In the genomic region with DNA sequence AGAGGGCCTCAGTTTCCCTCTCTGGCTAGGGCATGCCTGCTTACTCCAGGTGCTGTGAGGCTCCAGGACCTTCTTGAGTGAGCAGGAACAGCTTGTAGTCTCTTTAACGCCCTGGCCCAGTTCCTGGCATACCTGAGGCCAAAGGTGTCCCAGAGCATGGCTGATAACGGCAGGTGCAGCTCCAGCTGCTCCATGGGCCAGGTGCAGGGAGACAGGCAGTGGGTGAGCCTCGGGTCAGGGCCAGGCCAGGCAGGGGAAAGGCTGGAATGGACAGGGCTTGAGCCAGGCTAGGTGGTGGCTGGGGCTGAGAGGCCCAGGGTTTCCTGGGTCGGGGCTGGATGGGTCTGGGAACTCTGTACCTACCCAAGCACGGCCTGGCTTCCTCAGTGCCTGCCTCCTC, we compare ENCODE assay signal across 24 cellular contexts. TPM values are rescaled to one million over a fixed set of nuclear protein-coding genes. Genes with fewer than 3 reads are reported as not detected.
DNase-seq lines count a peak whose midpoint lies in the region; ATAC-seq and TF ChIP-seq lines count a peak whose summit lies in the region.
"Had no signal": no experiment of that assay in that cellular context is flagged by ENCODE, and none has a peak within 500 bp of the region (broad histone marks: within the 10 kb centered on the region; RNA-seq: fewer than 3 reads in every experiment).

No MANE protein-coding gene starts in this region.

- intact Hi-C loops in left colon (cut with DNase I, micrococcal nuclease): no loop called here
- intact Hi-C loops in stomach (cut with DNase I; ENCODE audit: low total_unique reads): no loop called here

- H3K27me3 ChIP-seq in stomach: no peaks in the 10 kb centered on the region
- H3K27me3 ChIP-seq: right atrium auricular region, tibial nerve had no signal

- WGBS in stomach, 5 donors: 39 to 57% (median 43%) methylated on average over 5 of the region's 5 CpGs

- no peak overlapping the region for H3K4me3 ChIP-seq in stomach
- H3K4me3 ChIP-seq: GM23248, right atrium auricular region, tibial nerve had no signal

- H3K4me1 ChIP-seq in stomach: peaks cover 20 to 42% (median 27%) of the 10 kb centered on the region in 4 donors
- H3K4me1 ChIP-seq: parathyroid adenoma had no signal

- DNase-seq in DMS53 treated with DMSO at 0.1 percent for 48 hours (lab: John Stamatoyannopoulos, UW; ENCODE audit: unreplicated experiment) (peak; percentile 55), RWPE1 (ENCODE audit: low spot score) (no peak), left colon (peak; percentile 58 to 75), stomach (peak; percentile 86), AG20443 (ENCODE audit: low spot score) (no peak), erythroblast (lab: John Stamatoyannopoulos, UW) (no peak), NCI-H1930 (lab: John Stamatoyannopoulos, UW) (no peak)
- DNase-seq: activated CD8-positive, alpha-beta T cell treated with anti-CD3 and anti-CD28 coated beads for 36 hours; activated naive CD8-positive, alpha-beta T cell treated with anti-CD3 and anti-CD28 coated beads for 36 hours; activated T-cell treated with anti-CD3 and anti-CD28 coated beads for 4 hours; CD4-positive, CD25-positive, alpha-beta regulatory T cell; endodermal cell; GM23248; NCI-H1417 treated with DMSO at 0.1 percent for 48 hours; NCI-H524 treated with DMSO at 0.1 percent for 48 hours; stimulated activated CD4-positive, alpha-beta T cell treated with anti-CD3 and anti-CD28 coated beads, Interleukin-2, amount 100 ng/mL, for 24 hours; T-helper 2 cell had no signal

- CTCF ChIA-PET in RWPE1 (lab: Yijun Ruan, JAX): interaction anchor here (0.6 to 1.2 kb wide), 3 partner anchors 8 to 183 kb away, joined by 3 to 6 read pairs (median 3); no protein-coding TSS in a partner anchor

- no peak for TF ChIP-seq EP300 in stomach (IDR thresholded peaks at IDR 0.05)

- no peaks in the 10 kb centered on the region for H3K36me3 ChIP-seq in stomach
- H3K36me3 ChIP-seq: right atrium auricular region, tibial nerve had no signal

- POLR2A ChIA-PET in RWPE1 (lab: Yijun Ruan, JAX; ENCODE audit: low non-redundant PET): no interaction called here

- peak; percentile 45 for ATAC-seq in left colon
- ATAC-seq: activated CD8-positive, alpha-beta T cell treated with anti-CD3 and anti-CD28 coated beads for 36 hours had no signal

- no peaks in the 10 kb centered on the region for H3K9me3 ChIP-seq in stomach
- H3K9me3 ChIP-seq: right atrium auricular region, tibial nerve had no signal

- TF ChIP-seq POLR2A in stomach (IDR thresholded peaks at IDR 0.05) (no peak), erythroblast (IDR thresholded peaks at IDR 0.05; ENCODE audit: low read length) (no peak)

- TF ChIP-seq CTCF in RWPE1 (conservative IDR thresholded peaks at IDR 0.05; ENCODE audit: low read depth) (no peak), stomach (IDR thresholded peaks at IDR 0.05) (no peak)

- H3K27ac ChIP-seq in RWPE1 (peak overlapping the region; percentile 90), stomach (no peak overlapping the region)
- H3K27ac ChIP-seq: GM23248, HL-60, KMS-11, parathyroid adenoma, right atrium auricular region, tibial nerve had no signal

RNA-seq across cellular contexts. Expression of gene EDN2, which starts 18.3 kb away (rescaled TPM):
- 10 to 100 TPM in 1 of 2 donors, 1 to 10 TPM in 1; 4.8 to 19.3 TPM for total RNA-seq in left colon
- 10 to 100 TPM in 2 of 5 donors, not detected in 3; 16.5 to 71.8 TPM for total RNA-seq in stomach
- 1 to 10 TPM; 1.5 to 2.5 (median 2.1) TPM for polyA plus RNA-seq in stomach
- total RNA-seq: activated CD8-positive, alpha-beta T cell treated with anti-CD3 and anti-CD28 coated beads for 36 hours; activated naive CD8-positive, alpha-beta T cell treated with anti-CD3 and anti-CD28 coated beads for 36 hours; endodermal cell; GM23248; liver; mononuclear cell had no signal
- polyA plus RNA-seq: CD4-positive, CD25-positive, alpha-beta regulatory T cell; GM23248 had no signal

Comparison
In these comparisons a context has a peak if more than half of its experiments do, and no peak if none do; other contexts are left out.
1. DNase-seq: peak in DMS53 treated with DMSO at 0.1 percent for 48 hours (single experiment), left colon (2 of 2) and stomach (single experiment); none in RWPE1 (single experiment), AG20443 (single experiment), erythroblast (0 of 2) and NCI-H1930 (0 of 2).